Comparison of ENCODE assay signal across 9 cellular contexts in the genomic region with DNA sequence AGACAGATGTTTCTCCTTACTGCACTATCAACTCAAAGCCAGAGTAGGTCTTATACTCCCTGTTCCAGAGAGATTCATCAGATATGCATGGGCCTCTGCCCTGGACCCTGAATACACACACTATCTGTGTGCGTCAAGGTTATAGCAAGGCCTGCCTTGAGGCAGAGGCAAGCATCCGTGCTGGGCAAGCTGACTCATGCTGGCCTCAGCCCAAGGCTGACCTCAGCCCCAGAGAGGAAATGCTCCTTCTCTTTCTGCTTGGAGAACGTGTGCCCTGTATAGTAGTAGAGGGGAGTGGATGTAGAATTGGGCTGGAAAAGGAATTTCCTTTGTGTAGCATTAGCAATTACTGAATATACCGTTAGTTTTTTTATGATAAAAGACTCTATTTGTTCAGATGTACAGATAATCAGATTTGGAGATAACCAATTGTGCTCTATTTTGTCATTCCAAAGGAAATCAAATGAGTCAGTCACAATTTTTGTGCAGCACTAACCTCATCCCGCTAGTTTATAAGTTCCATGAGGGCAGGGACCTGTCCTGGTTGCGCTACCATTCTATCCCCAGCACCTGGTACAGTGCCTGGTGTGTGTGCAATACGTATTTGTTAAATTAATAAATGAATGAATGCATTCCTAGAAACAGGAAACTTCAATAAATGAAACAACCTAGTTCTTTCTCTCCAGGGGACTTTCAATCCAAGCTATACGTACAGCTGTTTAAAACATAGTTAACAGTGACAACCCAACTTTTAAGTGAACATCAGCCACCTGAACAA. TPM values are rescaled to one million over a fixed set of nuclear protein-coding genes. Genes with fewer than 3 reads are reported as not detected.
DNase-seq lines count a peak whose midpoint lies in the region; ATAC-seq and TF ChIP-seq lines count a peak whose summit lies in the region.
"Had no signal": no experiment of that assay in that cellular context is flagged by ENCODE, and none has a peak within 500 bp of the region (broad histone marks: within the 10 kb centered on the region; RNA-seq: fewer than 3 reads in every experiment).

No MANE protein-coding gene starts in this region.

- DNase-seq in G401 (ENCODE audit: low spot score) (peak; percentile 82), RWPE1 (ENCODE audit: low spot score) (peak; percentile 85), foreskin fibroblast (peak; percentile 96 to 98), posterior cingulate gyrus (peak in 6 of 10 donors; percentile 34 to 89 (median 46)), NCI-H1092 treated with DMSO at 0.1 percent for 48 hours (lab: John Stamatoyannopoulos, UW) (no peak), immature natural killer cell (no peak)
- DNase-seq: activated naive CD8-positive, alpha-beta T cell treated with anti-CD3 and anti-CD28 coated beads, Interleukin-2, amount 10 ng/mL, durations not matched to agents 7 days and 5 days had no signal

- POLR2A ChIA-PET in RWPE1 (lab: Yijun Ruan, JAX; ENCODE audit: low non-redundant PET): no interaction called here

- ATAC-seq in GM18511 (IDR thresholded peaks at IDR 0.05; ENCODE audit: unreplicated experiment) (no peak), GM18909 (IDR thresholded peaks at IDR 0.05; ENCODE audit: poor library complexity, unreplicated experiment) (no peak)

- no peaks in the 10 kb centered on the region for H3K4me1 Mint-ChIP-seq in immature natural killer cell
- H3K4me1 Mint-ChIP-seq: activated naive CD8-positive, alpha-beta T cell treated with anti-CD3 and anti-CD28 coated beads, Interleukin-2, amount 10 ng/mL, durations not matched to agents 7 days and 5 days had no signal

- TF ChIP-seq CTCF in RWPE1 (conservative IDR thresholded peaks at IDR 0.05; ENCODE audit: low read depth) (no peak), foreskin fibroblast (IDR thresholded peaks at IDR 0.05; ENCODE audit: low read depth, low read length) (no peak)

- H3K36me3 Mint-ChIP-seq in immature natural killer cell: no peaks in the 10 kb centered on the region
- H3K36me3 Mint-ChIP-seq: activated naive CD8-positive, alpha-beta T cell treated with anti-CD3 and anti-CD28 coated beads, Interleukin-2, amount 10 ng/mL, durations not matched to agents 7 days and 5 days had no signal

- H3K9me3 Mint-ChIP-seq in immature natural killer cell: no peaks in the 10 kb centered on the region
- H3K9me3 Mint-ChIP-seq: activated naive CD8-positive, alpha-beta T cell treated with anti-CD3 and anti-CD28 coated beads, Interleukin-2, amount 10 ng/mL, durations not matched to agents 7 days and 5 days had no signal

- CTCF ChIA-PET in RWPE1 (lab: Yijun Ruan, JAX): interaction anchor here (0.8 to 1.2 kb wide), 2 partner anchors 148 to 172 kb away, joined by 3 read pairs; no protein-coding TSS in a partner anchor

- H3K4me3 ChIP-seq in foreskin fibroblast (ENCODE audit: low read depth in 1 of 2, low read length in 2 of 2): no peak overlapping the region

- H3K27ac ChIP-seq in RWPE1: no peak overlapping the region

- in situ Hi-C loops in G401 (cut with HindIII; ENCODE audit: low sequenced_read_pairs): loop anchor here (25.0 kb wide), 1 partner anchor 390 kb away; the partner anchor contains the start of genes ATR and PLS1

- intact Hi-C loops in posterior cingulate gyrus (cut with DNase I): no loop called here

- H3K27ac Mint-ChIP-seq in immature natural killer cell: no peak overlapping the region
- H3K27ac Mint-ChIP-seq: activated naive CD8-positive, alpha-beta T cell treated with anti-CD3 and anti-CD28 coated beads, Interleukin-2, amount 10 ng/mL, durations not matched to agents 7 days and 5 days had no signal

- H3K27me3 Mint-ChIP-seq in immature natural killer cell (ENCODE audit: low read depth in 3 of 3): peaks cover 2 to 11% (median 6%) of the 10 kb centered on the region in 3 donors

- H3K4me3 Mint-ChIP-seq in immature natural killer cell: no peak overlapping the region
- H3K4me3 Mint-ChIP-seq: activated naive CD8-positive, alpha-beta T cell treated with anti-CD3 and anti-CD28 coated beads, Interleukin-2, amount 10 ng/mL, durations not matched to agents 7 days and 5 days had no signal

RNA-seq across cellular contexts. Expression of gene PAQR9, which starts 13.3 kb away (rescaled TPM):
- 0.06 TPM in 1 of 2 replicates, not detected in the other for total RNA-seq in G401 (2014; rRNA removed; shearing (Covaris generic))
- polyA plus RNA-seq in immature natural killer cell: not detected
- total RNA-seq: activated naive CD8-positive, alpha-beta T cell treated with anti-CD3 and anti-CD28 coated beads, Interleukin-2, amount 10 ng/mL, durations not matched to agents 7 days and 5 days had no signal

RNA-seq across cellular contexts. Expression of gene U2SURP, which starts 24.6 kb away (rescaled TPM):
- 67.8 and 97.3 TPM in 2 replicates for total RNA-seq in G401 (2014; rRNA removed; shearing (Covaris generic))
- 100 to 1,000 TPM in 1 of 3 donors, 10 to 100 TPM in 2; 82.7 to 120 (median 86.0) TPM for polyA plus RNA-seq in immature natural killer cell

Comparison
In these comparisons a context has a peak if more than half of its experiments do, and no peak if none do; other contexts are left out.
1. DNase-seq: peak in G401 (single experiment), RWPE1 (single experiment), foreskin fibroblast (2 of 2) and posterior cingulate gyrus (6 of 10); none in NCI-H1092 treated with DMSO at 0.1 percent for 48 hours (single experiment) and immature natural killer cell (0 of 3).